Comparison of ENCODE assay signal across 1 cellular context in the genomic region with DNA sequence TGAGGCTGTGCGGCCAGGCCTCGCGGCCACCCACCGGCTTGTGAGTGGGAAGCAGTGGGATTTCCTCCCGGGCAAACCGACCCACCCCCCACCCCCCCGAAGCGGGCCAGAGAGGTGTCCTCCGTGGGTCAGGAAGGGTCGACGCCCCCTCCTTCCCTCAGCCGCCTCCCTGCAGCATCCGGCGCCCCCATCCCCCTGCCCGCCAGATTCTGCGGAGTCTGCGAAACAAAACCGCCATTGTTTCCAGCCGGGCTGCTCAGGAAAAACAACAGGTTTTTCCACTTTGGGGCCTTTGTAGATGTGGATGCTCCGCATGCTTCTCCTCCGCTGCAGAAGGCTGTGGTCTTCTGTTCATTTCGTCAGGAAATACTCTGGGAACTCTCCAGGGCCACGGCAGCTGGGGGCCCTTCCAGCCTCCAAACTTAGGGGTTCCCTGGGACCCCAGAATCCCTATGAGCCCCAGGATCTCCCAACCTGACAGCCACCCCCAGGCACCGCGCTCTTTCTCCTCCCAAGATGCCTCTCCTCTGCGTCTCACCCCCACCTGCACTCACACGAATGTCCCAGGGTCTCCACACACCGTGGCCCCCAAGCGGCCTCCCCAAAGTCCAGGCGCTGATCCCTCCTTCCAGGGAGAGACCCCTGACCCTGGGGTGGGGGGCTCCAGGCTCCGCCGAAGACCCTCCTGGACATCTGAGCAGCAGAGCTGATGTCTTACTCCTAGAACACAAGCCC.
TF ChIP-seq lines count a peak whose summit lies in the region.

No MANE protein-coding gene starts in this region.

TF ChIP-seq in HepG2, 621 proteins besides CTCF, POLR2A, EP300 and RAD21 (continued from another document):
- TF ChIP-seq ARID5B (CRISPR knock-in tag; IDR thresholded peaks at IDR 0.05) (peak; percentile 71; the same call in 1 of the 2 replicates), GATAD2A (CRISPR knock-in tag; IDR thresholded peaks at IDR 0.05) (peak; percentile 44; the same call in 1 of the 2 replicates), HIVEP1 (CRISPR knock-in tag; IDR thresholded peaks at IDR 0.05) (peak; percentile 62; the same call in 1 of the 2 replicates), RCOR2 (CRISPR knock-in tag; IDR thresholded peaks at IDR 0.05) (peak; percentile 41; the same call in 1 of the 2 replicates), ELF3 (CRISPR knock-in tag; IDR thresholded peaks at IDR 0.05) (peak; percentile 12; the same call in 1 of the 2 replicates), HOXA3 (CRISPR knock-in tag; IDR thresholded peaks at IDR 0.05) (peak; percentile 62), ZNF710 (CRISPR knock-in tag; IDR thresholded peaks at IDR 0.05; ENCODE audit: borderline replicate concordance) (peak; percentile 74; the same call in 1 of the 2 replicates), FOXA3 (CRISPR knock-in tag; IDR thresholded peaks at IDR 0.05) (peak; percentile 24; the same call in 1 of the 2 replicates), ZBTB7B (CRISPR knock-in tag; IDR thresholded peaks at IDR 0.05) (peak; percentile 69), ZNF614 (CRISPR knock-in tag; IDR thresholded peaks at IDR 0.05; ENCODE audit: borderline replicate concordance) (0 out of 2 replicates have a peak, but pooled peaks have one; percentile 29), TFE3 (CRISPR knock-in tag; IDR thresholded peaks at IDR 0.05) (peak; percentile 17; the same call in 1 of the 2 replicates), ZBTB33 (CRISPR knock-in tag; IDR thresholded peaks at IDR 0.05) (peak; percentile 26; the same call in 1 of the 2 replicates), KDM5B (CRISPR knock-in tag; IDR thresholded peaks at IDR 0.05; ENCODE audit: borderline replicate concordance) (peak; percentile 45; the same call in 1 of the 2 replicates)
- TF ChIP-seq, protein P1, sequence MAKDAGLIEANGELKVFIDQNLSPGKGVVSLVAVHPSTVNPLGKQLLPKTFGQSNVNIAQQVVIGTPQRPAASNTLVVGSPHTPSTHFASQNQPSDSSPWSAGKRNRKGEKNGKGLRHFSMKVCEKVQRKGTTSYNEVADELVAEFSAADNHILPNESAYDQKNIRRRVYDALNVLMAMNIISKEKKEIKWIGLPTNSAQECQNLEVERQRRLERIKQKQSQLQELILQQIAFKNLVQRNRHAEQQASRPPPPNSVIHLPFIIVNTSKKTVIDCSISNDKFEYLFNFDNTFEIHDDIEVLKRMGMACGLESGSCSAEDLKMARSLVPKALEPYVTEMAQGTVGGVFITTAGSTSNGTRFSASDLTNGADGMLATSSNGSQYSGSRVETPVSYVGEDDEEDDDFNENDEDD (CRISPR knock-in tag; IDR thresholded peaks at IDR 0.05; ENCODE audit: borderline replicate concordance): 0 out of 2 replicates have a peak, but pooled peaks have one; percentile 15
- TF ChIP-seq, protein P2, sequence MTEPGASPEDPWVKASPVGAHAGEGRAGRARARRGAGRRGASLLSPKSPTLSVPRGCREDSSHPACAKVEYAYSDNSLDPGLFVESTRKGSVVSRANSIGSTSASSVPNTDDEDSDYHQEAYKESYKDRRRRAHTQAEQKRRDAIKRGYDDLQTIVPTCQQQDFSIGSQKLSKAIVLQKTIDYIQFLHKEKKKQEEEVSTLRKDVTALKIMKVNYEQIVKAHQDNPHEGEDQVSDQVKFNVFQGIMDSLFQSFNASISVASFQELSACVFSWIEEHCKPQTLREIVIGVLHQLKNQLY (CRISPR knock-in tag; IDR thresholded peaks at IDR 0.05): peak; percentile 52; the same call in 1 of the 2 replicates
- TF ChIP-seq, protein P3, sequence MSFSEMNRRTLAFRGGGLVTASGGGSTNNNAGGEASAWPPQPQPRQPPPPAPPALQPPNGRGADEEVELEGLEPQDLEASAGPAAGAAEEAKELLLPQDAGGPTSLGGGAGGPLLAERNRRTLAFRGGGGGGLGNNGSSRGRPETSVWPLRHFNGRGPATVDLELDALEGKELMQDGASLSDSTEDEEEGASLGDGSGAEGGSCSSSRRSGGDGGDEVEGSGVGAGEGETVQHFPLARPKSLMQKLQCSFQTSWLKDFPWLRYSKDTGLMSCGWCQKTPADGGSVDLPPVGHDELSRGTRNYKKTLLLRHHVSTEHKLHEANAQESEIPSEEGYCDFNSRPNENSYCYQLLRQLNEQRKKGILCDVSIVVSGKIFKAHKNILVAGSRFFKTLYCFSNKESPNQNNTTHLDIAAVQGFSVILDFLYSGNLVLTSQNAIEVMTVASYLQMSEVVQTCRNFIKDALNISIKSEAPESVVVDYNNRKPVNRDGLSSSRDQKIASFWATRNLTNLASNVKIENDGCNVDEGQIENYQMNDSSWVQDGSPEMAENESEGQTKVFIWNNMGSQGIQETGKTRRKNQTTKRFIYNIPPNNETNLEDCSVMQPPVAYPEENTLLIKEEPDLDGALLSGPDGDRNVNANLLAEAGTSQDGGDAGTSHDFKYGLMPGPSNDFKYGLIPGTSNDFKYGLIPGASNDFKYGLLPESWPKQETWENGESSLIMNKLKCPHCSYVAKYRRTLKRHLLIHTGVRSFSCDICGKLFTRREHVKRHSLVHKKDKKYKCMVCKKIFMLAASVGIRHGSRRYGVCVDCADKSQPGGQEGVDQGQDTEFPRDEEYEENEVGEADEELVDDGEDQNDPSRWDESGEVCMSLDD (CRISPR knock-in tag; IDR thresholded peaks at IDR 0.05; ENCODE audit: borderline replicate concordance): peak; percentile 67; the same call in 1 of the 2 replicates
